8 cellular contexts compared by ENCODE assay signal in the genomic region with DNA sequence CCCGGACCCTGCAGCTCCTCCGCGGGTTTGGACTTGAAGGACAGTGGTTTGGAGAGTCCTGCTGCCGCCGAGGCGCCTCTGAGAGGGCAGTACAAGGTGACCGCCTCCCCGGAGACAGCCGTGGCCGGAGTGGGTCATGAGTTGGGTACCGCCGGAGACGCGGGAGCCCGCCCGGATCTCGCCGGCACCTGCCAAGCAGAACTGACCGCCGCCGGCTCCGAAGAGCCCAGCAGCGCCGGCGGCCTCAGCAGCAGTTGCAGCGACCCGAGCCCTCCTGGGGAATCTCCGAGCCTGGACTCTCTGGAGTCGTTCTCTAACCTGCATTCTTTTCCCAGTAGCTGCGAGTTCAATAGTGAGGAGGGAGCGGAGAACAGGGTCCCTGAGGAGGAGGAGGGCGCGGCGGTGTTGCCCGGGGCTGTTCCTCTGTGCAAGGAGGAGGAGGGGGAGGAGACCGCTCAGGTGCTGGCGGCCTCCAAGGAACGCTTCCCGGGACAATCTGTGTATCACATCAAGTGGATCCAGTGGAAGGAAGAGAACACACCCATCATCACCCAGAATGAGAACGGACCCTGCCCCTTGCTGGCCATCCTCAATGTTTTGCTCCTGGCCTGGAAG. TPM values are rescaled to one million over a fixed set of nuclear protein-coding genes. Genes with fewer than 3 reads are reported as not detected.
A peak's percentile ranks its signal among the peaks of the same experiment; 100 is the strongest.
DNase-seq lines count a peak whose midpoint lies in the region; ATAC-seq and TF ChIP-seq lines count a peak whose summit lies in the region.

No MANE protein-coding gene starts in this region.

- H3K9me3 Mint-ChIP-seq in CD8-positive, alpha-beta memory T cell, result no peaks in the 10 kb centered on the region
- H3K9me3 Mint-ChIP-seq in activated B cell treated with CpG ODN at 0.5 μM for 24 hours, result no peaks in the 10 kb centered on the region
- H3K9me3 Mint-ChIP-seq in memory B cell, result no peaks in the 10 kb centered on the region

- H3K9ac ChIP-seq in HUES48 (ENCODE audit: low read depth, low read length) (peak overlapping the region; percentile 77; the same call in 1 of the 2 replicates), subcutaneous abdominal adipose tissue (ENCODE audit: low read length in 5 of 5) (peak overlapping the region in 4 of 5 donors; percentile 73 to 89 (median 82))

- H3K36me3 Mint-ChIP-seq in CD8-positive, alpha-beta memory T cell, result peaks cover 0 to 9% (median 0%) of the 10 kb centered on the region in 3 donors
- H3K36me3 Mint-ChIP-seq in activated B cell treated with CpG ODN at 0.5 μM for 24 hours (ENCODE audit: low read depth) (peaks cover 3% of the 10 kb centered on the region), memory B cell (no peaks in the 10 kb centered on the region)

- no peaks in the 10 kb centered on the region for H3K27me3 ChIP-seq in CD8-positive, alpha-beta memory T cell (ENCODE audit: insufficient read depth, low read length, poor library complexity, severe bottlenecking)
- H3K27me3 ChIP-seq in HUES48 (ENCODE audit: control insufficient read depth, insufficient read depth, low read length) (no peaks in the 10 kb centered on the region), ectodermal cell (ENCODE audit: control insufficient read depth, insufficient read depth, low read length, poor library complexity, severe bottlenecking) (peaks cover 4% of the 10 kb centered on the region), subcutaneous abdominal adipose tissue (ENCODE audit: control insufficient read depth in 5 of 5, insufficient read depth in 4 of 5, low read length in 5 of 5) (no peaks in the 10 kb centered on the region)

- no peak for TF ChIP-seq CTCF in activated B cell treated with CpG ODN at 0.5 μM for 24 hours (IDR thresholded peaks at IDR 0.05)

- POLR2A ChIA-PET in CD8-positive, alpha-beta memory T cell (lab: Charles Lee), result interaction anchor here (1.1 to 2.4 kb wide), 4 partner anchors 20 to 215 kb away, joined by 4 to 79 read pairs (median 5); partner anchors contain the start of genes ADAM10 and RNF111
- POLR2A ChIA-PET in activated B cell treated with CpG ODN at 0.5 μM for 24 hours (lab: Charles Lee), result interaction anchor here (0.6 to 2.8 kb wide), 11 partner anchors 11 to 919 kb away, joined by 3 to 78 read pairs (median 5); partner anchors contain the start of genes ADAM10 and SLTM

- ATAC-seq in GM21381 (IDR thresholded peaks at IDR 0.05; ENCODE audit: unreplicated experiment), result peak; percentile 12
- no peak for ATAC-seq in activated B cell treated with CpG ODN at 0.5 μM for 24 hours (ENCODE audit: low read depth)
- ATAC-seq in memory B cell (ENCODE audit: low read depth), result no peak

- H3K36me3 ChIP-seq in CD8-positive, alpha-beta memory T cell (ENCODE audit: insufficient read depth, low read length), result no peaks in the 10 kb centered on the region
- H3K36me3 ChIP-seq in HUES48 (ENCODE audit: control insufficient read depth, insufficient read depth, low read length) (no peaks in the 10 kb centered on the region), ectodermal cell (ENCODE audit: control insufficient read depth, insufficient read depth, low read length) (no peaks in the 10 kb centered on the region), subcutaneous abdominal adipose tissue (ENCODE audit: control insufficient read depth in 5 of 5, insufficient read depth in 5 of 5, low read length in 5 of 5) (no peaks in the 10 kb centered on the region)

- H3K27ac Mint-ChIP-seq in CD8-positive, alpha-beta memory T cell, result peak overlapping the region; percentile 78 to 95 (median 90)
- H3K27ac Mint-ChIP-seq in activated B cell treated with CpG ODN at 0.5 μM for 24 hours, result peak overlapping the region; percentile 96
- H3K27ac Mint-ChIP-seq in memory B cell, result peak overlapping the region; percentile 93

- peaks cover 8 to 19% (median 9%) of the 10 kb centered on the region in 3 donors for H3K4me1 Mint-ChIP-seq in CD8-positive, alpha-beta memory T cell
- H3K4me1 Mint-ChIP-seq in activated B cell treated with CpG ODN at 0.5 μM for 24 hours, result peaks cover 6% of the 10 kb centered on the region
- peaks cover 14% of the 10 kb centered on the region for H3K4me1 Mint-ChIP-seq in memory B cell

- H3K4me1 ChIP-seq in CD8-positive, alpha-beta memory T cell (ENCODE audit: insufficient read depth, low read length), result peaks cover 38% of the 10 kb centered on the region
- H3K4me1 ChIP-seq in HUES48 (ENCODE audit: control insufficient read depth, insufficient read depth, low read length), result peaks cover 23% of the 10 kb centered on the region
- no peaks in the 10 kb centered on the region for H3K4me1 ChIP-seq in ectodermal cell (ENCODE audit: control insufficient read depth, insufficient read depth, low read length)
- H3K4me1 ChIP-seq in subcutaneous abdominal adipose tissue (ENCODE audit: control insufficient read depth in 5 of 5, insufficient read depth in 5 of 5, low read length in 5 of 5), result peaks cover 8 to 39% (median 35%) of the 10 kb centered on the region in 5 donors

- intact Hi-C loops in activated B cell treated with CpG ODN at 0.5 μM for 24 hours (cut with micrococcal nuclease), result loop anchor here (1.0 to 10.0 kb wide), 9 partner anchors 21 to 918 kb away; partner anchors contain the start of genes BNIP2, GTF2A2 and SLTM

- CTCF ChIA-PET in CD8-positive, alpha-beta memory T cell (lab: Charles Lee), result interaction anchor here (1.1 to 6.8 kb wide), 16 partner anchors 8 to 295 kb away, joined by 3 to 58 read pairs (median 4); partner anchors contain the start of gene ADAM10
- CTCF ChIA-PET in activated B cell treated with CpG ODN at 0.5 μM for 24 hours (lab: Charles Lee), result interaction anchor here (0.7 to 2.7 kb wide), 7 partner anchors 12 to 81 kb away, joined by 3 to 19 read pairs (median 5); partner anchors contain the start of gene ADAM10

- peak overlapping the region; percentile 86 for H3K27ac ChIP-seq in CD8-positive, alpha-beta memory T cell (ENCODE audit: low read depth, low read length)
- H3K27ac ChIP-seq in HUES48 (ENCODE audit: low read depth, low read length), result peak overlapping the region; percentile 94
- H3K27ac ChIP-seq in ectodermal cell (ENCODE audit: insufficient read depth, low read depth, low read length, poor library complexity, severe bottlenecking), result peak overlapping the region; percentile 92
- peak overlapping the region; percentile 94 for H3K27ac ChIP-seq in subcutaneous abdominal adipose tissue (ENCODE audit: low read depth, low read length)

- WGBS in ectodermal cell, 2 experiments, result 0 to 1% methylated on average over 40 of the region's 40 CpGs

- no peaks in the 10 kb centered on the region for H3K27me3 Mint-ChIP-seq in CD8-positive, alpha-beta memory T cell
- H3K27me3 Mint-ChIP-seq in activated B cell treated with CpG ODN at 0.5 μM for 24 hours (no peaks in the 10 kb centered on the region), memory B cell (no peaks in the 10 kb centered on the region)

- H3K9me3 ChIP-seq in CD8-positive, alpha-beta memory T cell (ENCODE audit: low read length), result no peaks in the 10 kb centered on the region
- H3K9me3 ChIP-seq in HUES48 (ENCODE audit: control insufficient read depth, insufficient read depth, low read length), result no peaks in the 10 kb centered on the region
- H3K9me3 ChIP-seq in ectodermal cell (ENCODE audit: control insufficient read depth, low read length), result no peaks in the 10 kb centered on the region
- H3K9me3 ChIP-seq in subcutaneous abdominal adipose tissue (ENCODE audit: control insufficient read depth in 5 of 5, low read length in 5 of 5), result no peaks in the 10 kb centered on the region

- peak in 2 of 5 donors; percentile 8 to 29 for DNase-seq in CD8-positive, alpha-beta memory T cell
- DNase-seq in activated B cell treated with CpG ODN at 0.5 μM for 24 hours (no peak), memory B cell (ENCODE audit: low spot score in 2 of 2) (no peak), NCI-H1048 (lab: John Stamatoyannopoulos, UW) (no peak)

- H3K4me3 Mint-ChIP-seq in CD8-positive, alpha-beta memory T cell, result peak overlapping the region in 1 of 7 donors; percentile 98
- peak overlapping the region; percentile 93 for H3K4me3 Mint-ChIP-seq in activated B cell treated with CpG ODN at 0.5 μM for 24 hours
- H3K4me3 Mint-ChIP-seq in memory B cell, result peak overlapping the region; percentile 95

- H3K4me3 ChIP-seq in CD8-positive, alpha-beta memory T cell (ENCODE audit: low read length), result peak overlapping the region; percentile 58
- H3K4me3 ChIP-seq in HUES48 (ENCODE audit: low read depth, low read length) (peak overlapping the region; percentile 82), ectodermal cell (ENCODE audit: insufficient read depth, low read depth, low read length) (peak overlapping the region; percentile 88), subcutaneous abdominal adipose tissue (ENCODE audit: low read depth in 1 of 5, low read length in 5 of 5) (peak overlapping the region; percentile 82 to 97 (median 88))

RNA-seq across cellular contexts. Expression of gene MINDY2, which starts 0.6 kb away (rescaled TPM):
- total RNA-seq in CD8-positive, alpha-beta memory T cell, result 10 to 100 TPM in 1 of 2 experiments, 1 to 10 TPM in 1; 9.6 to 12.1 TPM
- polyA plus RNA-seq in CD8-positive, alpha-beta memory T cell, result 18.8 TPM
- 5.8 and 6.2 TPM in 2 replicates for total RNA-seq in activated B cell treated with CpG ODN at 0.5 μM for 24 hours
- polyA plus RNA-seq in ectodermal cell (2013, experiment 1 of 4), result 7.0 TPM
- 8.1 TPM for polyA plus RNA-seq in ectodermal cell (2013, experiment 2 of 4)
- polyA plus RNA-seq in ectodermal cell (2013, experiment 3 of 4), result 7.1 TPM
- 7.9 TPM for polyA plus RNA-seq in ectodermal cell (2013, experiment 4 of 4)

RNA-seq across cellular contexts. Expression of gene ADAM10, which starts 22.2 kb away (rescaled TPM):
- total RNA-seq in CD8-positive, alpha-beta memory T cell, result 10 to 100 TPM; 81.6 to 86.6 TPM
- polyA plus RNA-seq in CD8-positive, alpha-beta memory T cell, result 120 TPM
- 87.7 and 91.6 TPM in 2 replicates for total RNA-seq in activated B cell treated with CpG ODN at 0.5 μM for 24 hours
- polyA plus RNA-seq in ectodermal cell (2013, experiment 1 of 4), result 164 TPM
- 183 TPM for polyA plus RNA-seq in ectodermal cell (2013, experiment 2 of 4)
- polyA plus RNA-seq in ectodermal cell (2013, experiment 3 of 4), result 125 TPM
- polyA plus RNA-seq in ectodermal cell (2013, experiment 4 of 4), result 146 TPM
